In genomic region chr19:49746206-49746958, GRCh38 we compare ENCODE assay signal across 1 cellular context.
TF ChIP-seq lines count a peak whose summit lies in the region.

No MANE protein-coding gene starts in this region.

TF ChIP-seq in HCT116, 20 proteins besides CTCF, POLR2A, EP300 and RAD21 (continued from another document):
- TF ChIP-seq CEBPB (IDR thresholded peaks at IDR 0.05; ENCODE audit: low read depth) (no peak), ELF1 (IDR thresholded peaks at IDR 0.05; ENCODE audit: borderline replicate concordance, low read depth) (no peak), JUND (IDR thresholded peaks at IDR 0.05) (no peak), ATF3 (IDR thresholded peaks at IDR 0.05) (no peak), SRF (IDR thresholded peaks at IDR 0.05; ENCODE audit: low read depth) (no peak), CBX3 (IDR thresholded peaks at IDR 0.05; ENCODE audit: low read depth) (no peak), FOSL1 (IDR thresholded peaks at IDR 0.05; ENCODE audit: low read depth) (no peak)
